Comparison of ENCODE assay signal across 20 cellular contexts in genomic region chr2:149036507-149037293, GRCh38. TPM values are rescaled to one million over a fixed set of nuclear protein-coding genes. Genes with fewer than 3 reads are reported as not detected.
DNase-seq lines count a peak whose midpoint lies in the region; ATAC-seq, FAIRE-seq and TF ChIP-seq lines count a peak whose summit lies in the region.
"Had no signal": no experiment of that assay in that cellular context is flagged by ENCODE, and none has a peak within 500 bp of the region (broad histone marks: within the 10 kb centered on the region; RNA-seq: fewer than 3 reads in every experiment).

No MANE protein-coding gene starts in this region.

- H3K27me3 ChIP-seq in esophagus muscularis mucosa, result peaks cover 0 to 50% (median 5%) of the 10 kb centered on the region in 4 donors
- peaks cover 0 to 55% (median 19%) of the 10 kb centered on the region in 3 experiments for H3K27me3 ChIP-seq in neuronal stem cell (ENCODE audit: control insufficient read depth in 3 of 3, insufficient read depth in 3 of 3, low read depth in 1 of 3, low read length in 3 of 3)

- H4K91ac ChIP-seq in neuronal stem cell (ENCODE audit: low read depth, low read length, poor library complexity), result no peak overlapping the region

- no peak overlapping the region for H2BK12ac ChIP-seq in neuronal stem cell (ENCODE audit: low read length)

- TF ChIP-seq EP300 in esophagus muscularis mucosa (IDR thresholded peaks at IDR 0.05), result no peak

- H3K14ac ChIP-seq in neuronal stem cell (ENCODE audit: low read length), result no peak overlapping the region

- no peak overlapping the region for H3K27ac ChIP-seq in esophagus muscularis mucosa (replicated peaks in 1 of 4)
- H3K27ac ChIP-seq in neuronal stem cell (replicated peaks; ENCODE audit: low read length), result no peak overlapping the region
- H3K27ac ChIP-seq: PC-9 had no signal

- no peak overlapping the region for H2AK5ac ChIP-seq in neuronal stem cell (ENCODE audit: low read depth, low read length)

- TF ChIP-seq CTCF in esophagus muscularis mucosa (IDR thresholded peaks at IDR 0.05), result no peak

- FAIRE-seq in GM12891 (lab: Jason Lieb, UNC), result peak; percentile 65
- FAIRE-seq: HTR-8/SVneo, K562 had no signal

- H3K4me3 ChIP-seq in esophagus muscularis mucosa (no peak overlapping the region), neuronal stem cell (ENCODE audit: low read length in 2 of 2) (no peak overlapping the region)
- H3K4me3 ChIP-seq: K562 had no signal

- H3K18ac ChIP-seq in neuronal stem cell (ENCODE audit: low read length), result peak overlapping the region; percentile 19

- H3K4me1 ChIP-seq in esophagus muscularis mucosa, result peaks cover 0 to 12% (median 7%) of the 10 kb centered on the region in 4 donors
- H3K4me1 ChIP-seq in neuronal stem cell (ENCODE audit: control insufficient read depth in 2 of 2, insufficient read depth in 1 of 2, low read depth in 1 of 2, low read length in 2 of 2), result peaks cover 2 to 9% of the 10 kb centered on the region in 2 donors

- no peaks in the 10 kb centered on the region for H3K9me3 ChIP-seq in esophagus muscularis mucosa
- no peaks in the 10 kb centered on the region for H3K9me3 ChIP-seq in neuronal stem cell (replicated peaks in 1 of 2; ENCODE audit: control insufficient read depth in 2 of 2, insufficient read depth in 1 of 2, low read depth in 1 of 2, low read length in 2 of 2)

- no peak overlapping the region for H4K8ac ChIP-seq in neuronal stem cell (ENCODE audit: low read depth, low read length)

- H2AFZ ChIP-seq in neuronal stem cell (ENCODE audit: low read length), result no peak overlapping the region
- H2AFZ ChIP-seq: PC-9 had no signal

- H3K9ac ChIP-seq in neuronal stem cell (ENCODE audit: low read depth, low read length, poor library complexity), result no peak overlapping the region

- no peak overlapping the region for H2BK5ac ChIP-seq in neuronal stem cell (ENCODE audit: low read length)

- TF ChIP-seq POLR2A in GM12891 (IDR thresholded peaks at IDR 0.05; ENCODE audit: low read depth, low read length) (no peak), esophagus muscularis mucosa (IDR thresholded peaks at IDR 0.05; ENCODE audit: low read depth) (no peak)

- no peak overlapping the region for H3K4me2 ChIP-seq in neuronal stem cell (ENCODE audit: insufficient read depth, low read length, poor library complexity, severe bottlenecking)

- no peak for DNase-seq in GM12891 (ENCODE audit: insufficient read length, low spot score)
- DNase-seq in esophagus muscularis mucosa (ENCODE audit: extremely low spot score), result peak; percentile 90
- DNase-seq in neuronal stem cell (ENCODE audit: low spot score), result no peak
- no peak for DNase-seq in NCI-H1436 (lab: John Stamatoyannopoulos, UW)
- no peak for DNase-seq in NCI-H345 treated with DMSO at 0.1 percent for 48 hours (lab: John Stamatoyannopoulos, UW; ENCODE audit: unreplicated experiment)
- no peak for DNase-seq in NCI-H2171 (lab: John Stamatoyannopoulos, UW)
- DNase-seq: ACHN; CD4-positive, alpha-beta T cell; DND-41; GF-D8; H7; NCI-H1092; NCI-H1694; NCI-H2107; NCI-H345; PC-9 had no signal

- H3K36me3 ChIP-seq in esophagus muscularis mucosa (no peaks in the 10 kb centered on the region), neuronal stem cell (replicated peaks in 1 of 2; ENCODE audit: control insufficient read depth in 2 of 2, insufficient read depth in 2 of 2, low read length in 2 of 2) (no peaks in the 10 kb centered on the region)

- no peak overlapping the region for H3K23ac ChIP-seq in neuronal stem cell (ENCODE audit: low read depth, low read length, poor library complexity)

- peak overlapping the region; percentile 4 for H2BK15ac ChIP-seq in neuronal stem cell (ENCODE audit: low read length)

- 95% methylated on average over 3 of the region's 4 CpGs for WGBS in esophagus muscularis mucosa
- WGBS in neuronal stem cell (ENCODE audit: extremely low coverage in 2 of 2, insufficient read length in 2 of 2, insufficient replicate concordance in 1 of 2), 2 donors, result no CpG with 5 or more reads among the region's 4 CpGs

- H2BK120ac ChIP-seq in neuronal stem cell (ENCODE audit: low read depth, low read length), result no peak overlapping the region

- intact Hi-C loops in esophagus muscularis mucosa (cut with DNase I), result no loop called here

- H3K4ac ChIP-seq in neuronal stem cell (ENCODE audit: low read length), result no peak overlapping the region

- no peaks in the 10 kb centered on the region for H3K79me1 ChIP-seq in neuronal stem cell (ENCODE audit: low read depth, low read length)

- ATAC-seq in HG02759 (IDR thresholded peaks at IDR 0.05; ENCODE audit: unreplicated experiment) (peak; percentile 17), HG03025 (IDR thresholded peaks at IDR 0.05; ENCODE audit: low FRiP score, unreplicated experiment) (no peak)

TF ChIP-seq in GM12891, 5 proteins besides CTCF, POLR2A, EP300 and RAD21:
- no peak for TF ChIP-seq SPI1 (IDR thresholded peaks at IDR 0.05; ENCODE audit: low read depth, low read length)
- no peak for TF ChIP-seq POU2F2 (IDR thresholded peaks at IDR 0.05; ENCODE audit: low read depth, low read length)
- TF ChIP-seq PAX5 (IDR thresholded peaks at IDR 0.05; ENCODE audit: insufficient read depth, low read length, severe bottlenecking), result no peak
- no peak for TF ChIP-seq TAF1 (IDR thresholded peaks at IDR 0.05; ENCODE audit: low read depth, low read length)
- TF ChIP-seq POLR2AphosphoS5 (IDR thresholded peaks at IDR 0.05; ENCODE audit: low read depth, low read length), result no peak

RNA-seq across cellular contexts. Expression of gene LYPD6B, which starts 1.8 kb away (rescaled TPM):
- 2.2 TPM for polyA plus RNA-seq in GM12891 (2012; ENCODE audit: low read depth, missing spikeins)
- not detected for total RNA-seq in esophagus muscularis mucosa
- 0.45 TPM for polyA plus RNA-seq in neuronal stem cell (2013, experiment 1 of 2)
- 0.33 TPM for polyA plus RNA-seq in neuronal stem cell (2013, experiment 2 of 2)
- total RNA-seq: CD4-positive, alpha-beta T cell; K562 had no signal
- polyA plus RNA-seq: K562 had no signal
